27 cellular contexts compared by ENCODE assay signal in the genomic region with DNA sequence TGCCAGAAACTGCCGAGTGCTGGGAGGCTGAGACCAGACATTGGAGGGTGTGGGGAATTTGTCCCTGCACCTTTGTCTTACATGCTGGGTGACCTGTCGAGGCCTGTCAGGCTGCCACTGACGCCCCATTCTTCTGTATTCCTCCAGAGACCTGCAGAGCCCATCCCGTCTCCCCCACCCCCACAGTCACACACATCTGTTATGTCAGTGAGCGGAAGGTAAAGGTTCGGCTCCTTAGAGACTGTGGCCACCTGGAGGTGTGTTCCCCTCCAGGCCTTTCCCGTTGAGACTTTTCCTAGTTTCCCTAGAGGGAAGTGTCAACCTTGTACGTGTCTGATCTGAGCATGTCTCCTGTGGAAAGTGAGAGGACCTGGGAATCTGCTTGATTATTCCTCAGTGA.
A peak's percentile ranks its signal among the peaks of the same experiment; 100 is the strongest.
DNase-seq lines count a peak whose midpoint lies in the region; ATAC-seq and TF ChIP-seq lines count a peak whose summit lies in the region.
"Had no signal": no experiment of that assay in that cellular context is flagged by ENCODE, and none has a peak within 500 bp of the region (broad histone marks: within the 10 kb centered on the region; RNA-seq: fewer than 3 reads in every experiment).

No MANE protein-coding gene starts in this region.

- H3K9me3 ChIP-seq in HUES48 (ENCODE audit: control insufficient read depth, insufficient read depth, low read length) (no peaks in the 10 kb centered on the region), RWPE2 (ENCODE audit: severe bottlenecking) (no peaks in the 10 kb centered on the region)
- H3K9me3 ChIP-seq: BLaER1 treated with 17β-estradiol and CSF1 and Interleukin-3, amounts not matched to agents 10 nM and 100 nM; left lung; pancreas; right atrium auricular region; SJSA1; suprapubic skin; upper lobe of right lung had no signal

- H3K4me3 Mint-ChIP-seq in progenitor cell of endocrine pancreas (ENCODE audit: low read depth): no peak overlapping the region
- H3K4me3 Mint-ChIP-seq: activated CD4-positive, alpha-beta T cell treated with anti-CD3 and anti-CD28 coated beads, Interleukin-2, amount 10 ng/mL, durations not matched to agents 24 days and 14 days; activated T-cell treated with anti-CD3 and anti-CD28 coated beads, Interleukin-2, amount 50 U/mL, for 24 hours; dendritic cell treated with granulocyte-macrophage colony-stimulating factor and Interleukin-4, amounts not matched to agents 40 ng/mL and 50 ng/mL, for 4 days; neural progenitor cell had no signal

- ATAC-seq in RWPE2 (ENCODE audit: low read depth): peak; percentile 12; the same call in 2 of the 3 replicates
- no peak for ATAC-seq in GM19463 (IDR thresholded peaks at IDR 0.05; ENCODE audit: unreplicated experiment)
- ATAC-seq: left lung, pancreas, upper lobe of right lung had no signal

- H3K27me3 ChIP-seq in HUES48 (ENCODE audit: control insufficient read depth, insufficient read depth, low read length) (no peaks in the 10 kb centered on the region), RWPE2 (ENCODE audit: insufficient read depth, poor library complexity, severe bottlenecking) (no peaks in the 10 kb centered on the region)
- H3K27me3 ChIP-seq: BLaER1 treated with 17β-estradiol and CSF1 and Interleukin-3, amounts not matched to agents 10 nM and 100 nM; left lung; neural progenitor cell; pancreas; right atrium auricular region; SJSA1; suprapubic skin; upper lobe of right lung had no signal

- H3K9me3 Mint-ChIP-seq in progenitor cell of endocrine pancreas (ENCODE audit: low read depth): peaks cover 6% of the 10 kb centered on the region
- H3K9me3 Mint-ChIP-seq: activated CD4-positive, alpha-beta T cell treated with anti-CD3 and anti-CD28 coated beads, Interleukin-2, amount 10 ng/mL, durations not matched to agents 24 days and 14 days; activated T-cell treated with anti-CD3 and anti-CD28 coated beads, Interleukin-2, amount 50 U/mL, for 24 hours; dendritic cell treated with granulocyte-macrophage colony-stimulating factor and Interleukin-4, amounts not matched to agents 40 ng/mL and 50 ng/mL, for 4 days; neural progenitor cell had no signal

- peaks cover 68% of the 10 kb centered on the region for H3K27me3 Mint-ChIP-seq in progenitor cell of endocrine pancreas
- H3K27me3 Mint-ChIP-seq: activated T-cell treated with anti-CD3 and anti-CD28 coated beads, Interleukin-2, amount 50 U/mL, for 24 hours; dendritic cell treated with granulocyte-macrophage colony-stimulating factor and Interleukin-4, amounts not matched to agents 40 ng/mL and 50 ng/mL, for 4 days had no signal

- H3K4me1 ChIP-seq in HUES48 (ENCODE audit: control insufficient read depth, insufficient read depth, low read length): peaks cover 7% of the 10 kb centered on the region
- H3K4me1 ChIP-seq in RWPE2 (ENCODE audit: insufficient read depth, poor library complexity, severe bottlenecking): peaks cover 49% of the 10 kb centered on the region
- H3K4me1 ChIP-seq: BLaER1 treated with 17β-estradiol and CSF1 and Interleukin-3, amounts not matched to agents 10 nM and 100 nM; left lung; neural progenitor cell had no signal

- no peak overlapping the region for H3K4me3 ChIP-seq in HUES48 (ENCODE audit: low read depth, low read length)
- no peak overlapping the region for H3K4me3 ChIP-seq in RWPE2 (ENCODE audit: severe bottlenecking)
- H3K4me3 ChIP-seq in epithelial cell of esophagus (ENCODE audit: low read length): no peak overlapping the region
- H3K4me3 ChIP-seq: BLaER1 treated with 17β-estradiol and CSF1 and Interleukin-3, amounts not matched to agents 10 nM and 100 nM; left lung; neural progenitor cell; pancreas; right atrium auricular region; SJSA1; suprapubic skin; upper lobe of right lung had no signal

- in situ Hi-C loops in GM13977 (cut with MboI; ENCODE audit: low pct_unique_long_range_greater_than_20kb, low sequenced_read_pairs, unreplicated experiment): no loop called here

- H3K9ac ChIP-seq in HUES48 (ENCODE audit: low read depth, low read length): no peak overlapping the region
- H3K9ac ChIP-seq: BLaER1 treated with 17β-estradiol and CSF1 and Interleukin-3, amounts not matched to agents 10 nM and 100 nM; neural progenitor cell had no signal

- DNase-seq in RWPE2 (ENCODE audit: low spot score) (peak; percentile 71), epithelial cell of esophagus (ENCODE audit: low read depth) (peak; percentile 84), progenitor cell of endocrine pancreas (ENCODE audit: low spot score, unreplicated experiment) (no peak), NOMO-1 (lab: John Stamatoyannopoulos, UW; ENCODE audit: unreplicated experiment in 2 of 2) (no peak), GM13977 (ENCODE audit: low spot score) (no peak)
- no peak for DNase-seq in activated effector memory CD4-positive, alpha-beta T cell treated with Interleukin-2 at 50 U/mL for 16 hours
- DNase-seq: activated CD4-positive, alpha-beta T cell treated with anti-CD3 and anti-CD28 coated beads, Interleukin-2, amount 10 ng/mL, durations not matched to agents 24 days and 14 days; activated T-cell treated with anti-CD3 and anti-CD28 coated beads, Interleukin-2, amount 50 U/mL, for 24 hours; caudate nucleus; DMS153; KG1; left lung; MM.1S; NCI-H1930; NCI-H2227 treated with DMSO at 0.1 percent for 48 hours; pancreas; small intestine; stimulated activated naive CD4-positive, alpha-beta T cell treated with Interleukin-2 at 50 U/mL for 16 hours; upper lobe of right lung had no signal

- H3K27ac ChIP-seq in HUES48 (ENCODE audit: low read depth, low read length) (peak overlapping the region; percentile 23), RWPE2 (ENCODE audit: poor library complexity, severe bottlenecking) (peak overlapping the region; percentile 47)
- H3K27ac ChIP-seq: BLaER1 treated with 17β-estradiol and CSF1 and Interleukin-3, amounts not matched to agents 10 nM and 100 nM; left lung; neural progenitor cell; pancreas; right atrium auricular region; SJSA1; suprapubic skin; upper lobe of right lung had no signal

- TF ChIP-seq CTCF in RWPE2 (IDR thresholded peaks at IDR 0.05; ENCODE audit: poor library complexity, severe bottlenecking) (no peak), epithelial cell of esophagus (IDR thresholded peaks at IDR 0.05; ENCODE audit: insufficient read depth, low read depth, low read length, missing control alignments) (peak; percentile 14), progenitor cell of endocrine pancreas (IDR thresholded peaks at IDR 0.05; ENCODE audit: unreplicated experiment) (no peak), GM13977 (IDR thresholded peaks at IDR 0.05; ENCODE audit: extremely low read depth, insufficient read depth, missing control alignments) (no peak)

- H3K27ac Mint-ChIP-seq in progenitor cell of endocrine pancreas: peak overlapping the region; percentile 49
- H3K27ac Mint-ChIP-seq: activated CD4-positive, alpha-beta T cell treated with anti-CD3 and anti-CD28 coated beads, Interleukin-2, amount 10 ng/mL, durations not matched to agents 24 days and 14 days; activated T-cell treated with anti-CD3 and anti-CD28 coated beads, Interleukin-2, amount 50 U/mL, for 24 hours; dendritic cell treated with granulocyte-macrophage colony-stimulating factor and Interleukin-4, amounts not matched to agents 40 ng/mL and 50 ng/mL, for 4 days; neural progenitor cell had no signal

- peaks cover 4% of the 10 kb centered on the region for H3K4me1 Mint-ChIP-seq in progenitor cell of endocrine pancreas (ENCODE audit: low read depth)

- peaks cover 9% of the 10 kb centered on the region for H3K36me3 Mint-ChIP-seq in progenitor cell of endocrine pancreas (ENCODE audit: insufficient read depth)

- H3K36me3 ChIP-seq in HUES48 (ENCODE audit: control insufficient read depth, insufficient read depth, low read length): 0 out of 2 replicates have a peak, but pooled peaks cover 4% of the 10 kb centered on the region
- H3K36me3 ChIP-seq in RWPE2 (ENCODE audit: low read depth): no peaks in the 10 kb centered on the region
- H3K36me3 ChIP-seq: neural progenitor cell, pancreas, right atrium auricular region, SJSA1, upper lobe of right lung had no signal

Comparison
In these comparisons a context has a peak if more than half of its experiments do, and no peak if none do; other contexts are left out.
1. DNase-seq: peak in RWPE2 (single experiment) and epithelial cell of esophagus (single experiment); none in progenitor cell of endocrine pancreas (single experiment), NOMO-1 (0 of 2), GM13977 (single experiment) and activated effector memory CD4-positive, alpha-beta T cell treated with Interleukin-2 at 50 U/mL for 16 hours (single experiment).